Comparison of ENCODE assay signal across 15 cellular contexts in the genomic region with DNA sequence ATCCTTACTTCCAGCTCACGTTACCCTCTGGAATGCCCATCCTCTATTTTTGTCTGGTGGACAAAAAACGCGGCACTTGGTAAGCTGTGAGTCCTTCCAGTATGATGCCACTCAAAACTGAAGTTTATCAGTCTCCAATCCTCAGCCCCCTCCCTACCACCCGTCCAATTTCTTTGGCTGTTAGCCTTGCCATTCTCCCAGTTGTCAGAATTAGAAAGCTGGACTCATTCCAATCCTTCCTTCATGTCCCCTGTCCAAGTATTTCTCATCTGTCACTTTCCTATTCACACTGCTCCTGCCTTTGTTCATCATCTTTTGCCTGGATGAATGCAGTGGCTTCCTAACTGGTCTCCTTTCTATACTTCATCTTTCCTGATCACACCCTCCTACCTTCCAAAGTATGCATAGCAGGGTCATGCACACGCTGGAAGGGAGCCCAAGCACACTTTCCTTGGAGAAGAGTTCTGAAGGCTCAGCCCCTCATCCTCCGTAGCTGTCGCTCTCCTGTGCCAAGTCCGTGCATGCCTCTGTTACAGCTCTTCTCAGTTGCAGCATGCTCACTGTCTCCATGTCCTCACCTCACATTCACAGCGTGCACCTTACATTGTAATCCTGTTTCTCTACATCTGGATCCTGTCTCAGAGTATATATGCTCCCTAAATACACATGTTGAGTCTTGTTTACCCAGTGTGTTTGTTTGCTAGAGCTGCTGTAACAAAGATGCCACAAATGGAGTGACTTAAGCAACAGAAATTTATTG. TPM values are rescaled to one million over a fixed set of nuclear protein-coding genes. Genes with fewer than 3 reads are reported as not detected.
A peak's percentile ranks its signal among the peaks of the same experiment; 100 is the strongest.
DNase-seq lines count a peak whose midpoint lies in the region; ATAC-seq, FAIRE-seq and TF ChIP-seq lines count a peak whose summit lies in the region.
"Had no signal": no experiment of that assay in that cellular context is flagged by ENCODE, and none has a peak within 500 bp of the region (broad histone marks: within the 10 kb centered on the region; RNA-seq: fewer than 3 reads in every experiment).

No MANE protein-coding gene starts in this region.

- H3K9ac ChIP-seq in astrocyte (ENCODE audit: low read length) = no peak overlapping the region

- H3K27me3 Mint-ChIP-seq in astrocyte (ENCODE audit: low read depth, unreplicated experiment) = no peaks in the 10 kb centered on the region

- DNase-seq in Right ventricle myocardium superior = no peak
- DNase-seq in cardiac septum (ENCODE audit: low spot score) = no peak
- DNase-seq in astrocyte (ENCODE audit: low read depth) = no peak
- DNase-seq in left cardiac atrium = no peak
- DNase-seq in activated gamma-delta T cell (lab: John Stamatoyannopoulos, UW) = no peak
- DNase-seq in SKM-1 treated with dmso at 0.1 percent for 144 hours (lab: John Stamatoyannopoulos, UW; ENCODE audit: unreplicated experiment) = no peak
- DNase-seq in H4 (ENCODE audit: low spot score) = no peak
- DNase-seq: activated CD8-positive, alpha-beta memory T cell treated with anti-CD3 and anti-CD28 coated beads, Interleukin-2, amount 50 U/mL, for 4 hours; activated naive CD8-positive, alpha-beta T cell treated with anti-CD3 and anti-CD28 coated beads, Interleukin-2, amount 10 ng/mL, durations not matched to agents 7 days and 5 days; NK-92 treated with Interleukin-12 subunit alpha and Interleukin-12 subunit beta, amount 100 ng/mL, for 24 hours; stimulated activated CD8-positive, alpha-beta memory T cell treated with anti-CD3 and anti-CD28 coated beads, Interleukin-4, amount 100 ng/mL, for 48 hours; transverse colon had no signal

- intact Hi-C loops in Right ventricle myocardium superior (cut with DNase I) = no loop called here
- intact Hi-C loops in cardiac septum (cut with DNase I) = no loop called here
- intact Hi-C loops in left cardiac atrium (cut with DNase I) = no loop called here

- peaks cover 27% of the 10 kb centered on the region for H3K4me1 Mint-ChIP-seq in astrocyte (ENCODE audit: low read depth, unreplicated experiment)
- H3K4me1 Mint-ChIP-seq: activated naive CD8-positive, alpha-beta T cell treated with anti-CD3 and anti-CD28 coated beads, Interleukin-2, amount 10 ng/mL, durations not matched to agents 7 days and 5 days had no signal

- H3K4me3 Mint-ChIP-seq in astrocyte (ENCODE audit: unreplicated experiment) = peak overlapping the region; percentile 2
- H3K4me3 Mint-ChIP-seq: activated naive CD8-positive, alpha-beta T cell treated with anti-CD3 and anti-CD28 coated beads, Interleukin-2, amount 10 ng/mL, durations not matched to agents 7 days and 5 days had no signal

- H3K4me1 ChIP-seq in astrocyte (ENCODE audit: insufficient read depth, low read length) = no peaks in the 10 kb centered on the region
- H3K4me1 ChIP-seq: prostate gland had no signal

- peak overlapping the region; percentile 4 for H3K27ac Mint-ChIP-seq in astrocyte (ENCODE audit: unreplicated experiment)
- H3K27ac Mint-ChIP-seq: activated naive CD8-positive, alpha-beta T cell treated with anti-CD3 and anti-CD28 coated beads, Interleukin-2, amount 10 ng/mL, durations not matched to agents 7 days and 5 days had no signal

- TF ChIP-seq CTCF in astrocyte (IDR thresholded peaks at IDR 0.05; ENCODE audit: insufficient read depth, low read depth, low read length) = no peak

- H2AFZ ChIP-seq in astrocyte (ENCODE audit: low read depth, low read length) = no peak overlapping the region

- peaks cover 61% of the 10 kb centered on the region for H3K79me2 ChIP-seq in astrocyte (ENCODE audit: insufficient read depth, low read length)

- no peaks in the 10 kb centered on the region for H3K36me3 ChIP-seq in astrocyte (ENCODE audit: insufficient read depth, low read length)
- H3K36me3 ChIP-seq: prostate gland, transverse colon had no signal

- no peaks in the 10 kb centered on the region for H3K9me3 ChIP-seq in astrocyte (ENCODE audit: insufficient read depth, low read depth, low read length)
- H3K9me3 ChIP-seq: prostate gland, transverse colon had no signal

- H3K27ac ChIP-seq in astrocyte (ENCODE audit: low read depth, low read length) = no peak overlapping the region
- H3K27ac ChIP-seq: coronary artery, prostate gland, transverse colon had no signal

- no peak overlapping the region for H3K4me3 ChIP-seq in astrocyte (ENCODE audit: insufficient read depth, low read depth, low read length)
- H3K4me3 ChIP-seq: coronary artery, prostate gland, transverse colon had no signal

- peaks cover 6% of the 10 kb centered on the region for H3K9me3 Mint-ChIP-seq in astrocyte (ENCODE audit: unreplicated experiment)
- H3K9me3 Mint-ChIP-seq: activated naive CD8-positive, alpha-beta T cell treated with anti-CD3 and anti-CD28 coated beads, Interleukin-2, amount 10 ng/mL, durations not matched to agents 7 days and 5 days had no signal

- no peak for FAIRE-seq in astrocyte (lab: Jason Lieb, UNC)

- peaks cover 12% of the 10 kb centered on the region for H3K36me3 Mint-ChIP-seq in astrocyte (ENCODE audit: low read depth, unreplicated experiment)

- H3K4me2 ChIP-seq in astrocyte (ENCODE audit: low read length) = no peak overlapping the region

- H4K20me1 ChIP-seq in astrocyte (ENCODE audit: insufficient read depth, low read length) = peaks cover 68% of the 10 kb centered on the region

- peaks cover 4% of the 10 kb centered on the region for H3K27me3 ChIP-seq in astrocyte (ENCODE audit: insufficient read depth, low read length)
- H3K27me3 ChIP-seq: transverse colon had no signal

- ATAC-seq in Right ventricle myocardium superior (ENCODE audit: poor library complexity) (peak; percentile 66), left cardiac atrium (peak; percentile 84 to 91), HG02884 (IDR thresholded peaks at IDR 0.05; ENCODE audit: unreplicated experiment) (no peak)

RNA-seq across cellular contexts. Expression of a gene that starts 19.4 kb away (rescaled TPM):
- 268 TPM for total RNA-seq in Right ventricle myocardium superior
- 318 TPM for total RNA-seq in cardiac septum
- total RNA-seq in astrocyte = 804 and 849 TPM in 2 replicates
- 100 to 1,000 TPM; 298 to 322 TPM for total RNA-seq in left cardiac atrium
- total RNA-seq in H4 (2014; rRNA removed; shearing (Covaris generic)) = 122 and 146 TPM in 2 replicates
